ENCODE assay signal across 8 cellular contexts in the genomic region with DNA sequence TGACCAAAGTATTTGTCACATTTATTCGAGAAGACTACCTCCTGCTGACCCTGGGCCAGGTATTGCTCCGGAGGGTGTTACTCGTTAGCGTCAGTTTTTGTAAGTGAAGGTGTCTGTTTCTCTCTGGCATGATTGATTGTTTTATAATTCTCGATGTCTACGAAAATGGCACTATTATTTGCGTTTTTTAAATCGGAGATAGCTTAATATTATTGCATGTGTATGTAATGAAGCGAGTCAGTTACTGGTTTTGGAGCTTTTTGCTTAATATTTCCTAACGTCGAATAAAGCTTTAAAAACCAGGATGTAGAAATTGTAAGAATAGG. TPM values are rescaled to one million over a fixed set of nuclear protein-coding genes. Genes with fewer than 3 reads are reported as not detected.
DNase-seq lines count a peak whose midpoint lies in the region; ATAC-seq, FAIRE-seq and TF ChIP-seq lines count a peak whose summit lies in the region.

No MANE protein-coding gene starts in this region.

- H3K4me1 ChIP-seq in mucosa of descending colon (ENCODE audit: low read depth) = peaks cover under 1% of the 10 kb centered on the region

- no peaks in the 10 kb centered on the region for H3K9me3 ChIP-seq in mucosa of descending colon

- H3K4me3 ChIP-seq in bronchial epithelial cell (ENCODE audit: low read depth, low read length) (peak overlapping the region; percentile 52), mucosa of descending colon (peak overlapping the region; percentile 60)

- H3K9me3 Mint-ChIP-seq in stimulated activated naive CD8-positive, alpha-beta T cell treated with anti-CD3 and anti-CD28 coated beads, Interleukin-15, Interleukin-2, amounts not matched to agents 100 ng/mL and 50 ng/mL, for 24 hours = no peaks in the 10 kb centered on the region

- no peaks in the 10 kb centered on the region for H3K27me3 ChIP-seq in bronchial epithelial cell (ENCODE audit: control insufficient read depth, insufficient read depth, low read length)

- no peaks in the 10 kb centered on the region for H3K27me3 Mint-ChIP-seq in stimulated activated naive CD8-positive, alpha-beta T cell treated with anti-CD3 and anti-CD28 coated beads, Interleukin-15, Interleukin-2, amounts not matched to agents 100 ng/mL and 50 ng/mL, for 24 hours

- in situ Hi-C loops in GM13977 (cut with MboI; ENCODE audit: low pct_unique_long_range_greater_than_20kb, low sequenced_read_pairs, unreplicated experiment) = no loop called here

- TF ChIP-seq CTCF in bronchial epithelial cell (IDR thresholded peaks at IDR 0.05; ENCODE audit: insufficient read depth, low read length, severe bottlenecking) (no peak), mucosa of descending colon (IDR thresholded peaks at IDR 0.05) (no peak), GM13977 (IDR thresholded peaks at IDR 0.05; ENCODE audit: extremely low read depth, insufficient read depth, missing control alignments) (no peak)

- intact Hi-C loops in mucosa of descending colon (cut with DNase I, micrococcal nuclease) = no loop called here

- H3K36me3 ChIP-seq in bronchial epithelial cell (ENCODE audit: control insufficient read depth, insufficient read depth, low read length) = no peaks in the 10 kb centered on the region
- no peaks in the 10 kb centered on the region for H3K36me3 ChIP-seq in mucosa of descending colon (ENCODE audit: low read depth)

- DNase-seq in stimulated activated naive CD8-positive, alpha-beta T cell treated with anti-CD3 and anti-CD28 coated beads, Interleukin-15, Interleukin-2, amounts not matched to agents 100 U/mL and 50 U/mL, for 24 hours = no peak
- no peak for DNase-seq in bronchial epithelial cell (ENCODE audit: low read depth)
- DNase-seq in mucosa of descending colon = no peak
- no peak for DNase-seq in GM13977 (ENCODE audit: low spot score)
- DNase-seq in NAMALWA (ENCODE audit: low spot score) = no peak

- no peak for ATAC-seq in stimulated activated naive CD8-positive, alpha-beta T cell treated with anti-CD3 and anti-CD28 coated beads, Interleukin-15, Interleukin-2, amounts not matched to agents 100 U/mL and 50 U/mL, for 24 hours
- ATAC-seq in mucosa of descending colon = no peak
- ATAC-seq in GM19324 (IDR thresholded peaks at IDR 0.05; ENCODE audit: low FRiP score, unreplicated experiment) = no peak
- ATAC-seq in GM21619 (IDR thresholded peaks at IDR 0.05; ENCODE audit: unreplicated experiment) = no peak

- peak overlapping the region; percentile 97 for H3K27ac Mint-ChIP-seq in stimulated activated naive CD8-positive, alpha-beta T cell treated with anti-CD3 and anti-CD28 coated beads, Interleukin-15, Interleukin-2, amounts not matched to agents 100 ng/mL and 50 ng/mL, for 24 hours

- peaks cover 42% of the 10 kb centered on the region for H3K4me1 Mint-ChIP-seq in stimulated activated naive CD8-positive, alpha-beta T cell treated with anti-CD3 and anti-CD28 coated beads, Interleukin-15, Interleukin-2, amounts not matched to agents 100 ng/mL and 50 ng/mL, for 24 hours (ENCODE audit: low read depth)

- peaks cover 15% of the 10 kb centered on the region for H3K36me3 Mint-ChIP-seq in stimulated activated naive CD8-positive, alpha-beta T cell treated with anti-CD3 and anti-CD28 coated beads, Interleukin-15, Interleukin-2, amounts not matched to agents 100 ng/mL and 50 ng/mL, for 24 hours (ENCODE audit: low read depth)

- H3K4me3 Mint-ChIP-seq in stimulated activated naive CD8-positive, alpha-beta T cell treated with anti-CD3 and anti-CD28 coated beads, Interleukin-15, Interleukin-2, amounts not matched to agents 100 ng/mL and 50 ng/mL, for 24 hours = peak overlapping the region; percentile 96

- no peak for FAIRE-seq in bronchial epithelial cell (lab: Jason Lieb, UNC)

RNA-seq across cellular contexts. Expression of a gene that starts 0.4 kb away (rescaled TPM):
- total RNA-seq in bronchial epithelial cell (1.3 and 1.6 TPM in 2 replicates), mucosa of descending colon (10 to 100 TPM in 1 of 3 donors, 1 to 10 TPM in 2; 7.8 to 11.7 (median 8.2) TPM)

RNA-seq across cellular contexts. Expression of a gene that starts 0.7 kb away (rescaled TPM):
- 0.79 and 1.5 TPM in 2 replicates for total RNA-seq in bronchial epithelial cell
- total RNA-seq in mucosa of descending colon = 1 to 10 TPM; 2.8 to 6.8 (median 4.5) TPM
